ENCODE assay signal across 11 cellular contexts in the genomic region with DNA sequence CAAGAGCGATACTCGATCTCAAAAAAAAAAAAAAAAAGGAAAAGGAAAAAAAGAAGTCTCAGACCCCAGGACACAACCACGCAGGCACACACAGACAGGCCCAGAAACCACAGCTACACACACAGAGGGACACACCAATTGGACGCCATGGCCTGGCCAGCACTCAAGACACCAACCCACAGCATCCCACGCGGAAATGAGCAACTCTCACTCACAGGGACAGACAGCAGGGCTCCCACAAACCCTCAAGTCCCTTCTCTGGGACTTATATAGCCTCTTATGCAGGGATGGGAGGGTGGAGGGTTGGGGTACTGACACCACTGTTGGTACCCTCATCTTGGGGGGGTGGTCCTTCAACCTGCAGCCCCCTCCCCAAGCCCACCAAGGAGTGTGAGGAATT. TPM values are rescaled to one million over a fixed set of nuclear protein-coding genes. Genes with fewer than 3 reads are reported as not detected.
DNase-seq lines count a peak whose midpoint lies in the region; ATAC-seq and TF ChIP-seq lines count a peak whose summit lies in the region.
"Had no signal": no experiment of that assay in that cellular context is flagged by ENCODE, and none has a peak within 500 bp of the region (broad histone marks: within the 10 kb centered on the region; RNA-seq: fewer than 3 reads in every experiment).

No MANE protein-coding gene starts in this region.

- peak overlapping the region in 1 of 2 experiments; percentile 46; a peak in 1 of 4 replicates for H3K4me3 ChIP-seq in SK-N-SH (ENCODE audit: low read depth in 2 of 2, low read length in 1 of 2)
- peak overlapping the region; percentile 30 to 38 for H3K4me3 ChIP-seq in foreskin fibroblast (ENCODE audit: low read depth in 1 of 2, low read length in 2 of 2)
- H3K4me3 ChIP-seq in parathyroid adenoma (ENCODE audit: low read depth, low read length) = peak overlapping the region; percentile 37

- POLR2A ChIA-PET in SK-N-SH (lab: Yijun Ruan, JAX) = no interaction called here

- H3F3A ChIP-seq in SK-N-SH (replicated peaks; ENCODE audit: insufficient read depth) = peaks cover 11% of the 10 kb centered on the region

- TF ChIP-seq EP300 in SK-N-SH (IDR thresholded peaks at IDR 0.05; ENCODE audit: borderline replicate concordance in 1 of 2, low read depth in 1 of 2, low read length in 1 of 2) = no peak

- no peaks in the 10 kb centered on the region for H3K36me3 ChIP-seq in SK-N-SH (replicated peaks in 1 of 2; ENCODE audit: control insufficient read depth in 1 of 2, insufficient read depth in 2 of 2, low read length in 1 of 2)
- no peaks in the 10 kb centered on the region for H3K36me3 ChIP-seq in parathyroid adenoma (ENCODE audit: control insufficient read depth, insufficient read depth, low read length)

- H3K9me3 Mint-ChIP-seq in CD14-positive monocyte = peaks cover 0 to 14% (median 8%) of the 10 kb centered on the region in 7 donors

- H3K27ac ChIP-seq in SK-N-SH (ENCODE audit: low read depth in 2 of 2, low read length in 1 of 2) = no peak overlapping the region
- no peak overlapping the region for H3K27ac ChIP-seq in parathyroid adenoma
- H3K27ac ChIP-seq in substantia nigra (ENCODE audit: low read depth, low read length, poor library complexity, severe bottlenecking) = no peak overlapping the region

- peak overlapping the region; percentile 32 to 87 for H3K4me3 Mint-ChIP-seq in CD14-positive monocyte

- no peaks in the 10 kb centered on the region for H3K79me2 ChIP-seq in SK-N-SH (ENCODE audit: insufficient read depth)
- H3K79me2 ChIP-seq in parathyroid adenoma = no peaks in the 10 kb centered on the region

- H3K9me3 ChIP-seq in SK-N-SH (no peaks in the 10 kb centered on the region), parathyroid adenoma (ENCODE audit: control insufficient read depth, low read length) (no peaks in the 10 kb centered on the region)

- no peak overlapping the region for H3K9ac ChIP-seq in SK-N-SH
- no peak overlapping the region for H3K9ac ChIP-seq in parathyroid adenoma

- H2AFZ ChIP-seq in SK-N-SH (ENCODE audit: low read depth) = no peak overlapping the region
- peak overlapping the region; percentile 55 for H2AFZ ChIP-seq in parathyroid adenoma

- ATAC-seq in GM18909 (IDR thresholded peaks at IDR 0.05; ENCODE audit: poor library complexity, unreplicated experiment) = no peak

- no peaks in the 10 kb centered on the region for H3K9me2 ChIP-seq in SK-N-SH

- peaks cover 55 to 64% (median 61%) of the 10 kb centered on the region in 3 donors for H3K27me3 Mint-ChIP-seq in CD14-positive monocyte (ENCODE audit: low read depth in 3 of 3)

- peaks cover 0 to 22% of the 10 kb centered on the region in 2 experiments; a peak in 1 of 4 replicates for H3K4me1 ChIP-seq in SK-N-SH (ENCODE audit: control insufficient read depth in 1 of 2, insufficient read depth in 2 of 2, low read depth in 1 of 2, low read length in 1 of 2)
- peaks cover 7% of the 10 kb centered on the region for H3K4me1 ChIP-seq in parathyroid adenoma

- H3K4me2 ChIP-seq in SK-N-SH (peak overlapping the region; percentile 69), parathyroid adenoma (ENCODE audit: low read length) (peak overlapping the region; percentile 2)

- no peaks in the 10 kb centered on the region for H4K20me1 ChIP-seq in SK-N-SH (ENCODE audit: insufficient read depth)

- CTCF ChIA-PET in SK-N-SH (lab: Yijun Ruan, JAX) = interaction anchor here (0.7 to 2.4 kb wide), 13 partner anchors 10 to 360 kb away, joined by 3 to 11 read pairs (median 5); a partner anchor contains a TSS

- H3K27ac Mint-ChIP-seq in CD14-positive monocyte = peak overlapping the region in 1 of 7 donors; percentile 79

- DNase-seq in CD14-positive monocyte (ENCODE audit: low spot score) (peak; percentile 63), SK-N-SH (no peak), foreskin fibroblast (peak; percentile 54 to 59), RKO (ENCODE audit: low spot score) (no peak), substantia nigra (lab: John Stamatoyannopoulos, UW) (no peak), DMS 273 treated with DMSO at 0.1 percent for 48 hours (lab: John Stamatoyannopoulos, UW) (no peak)
- DNase-seq: activated CD8-positive, alpha-beta memory T cell treated with anti-CD3 and anti-CD28 coated beads, Interleukin-2, amount 50 U/mL, for 48 hours; midbrain; NCI-H748 treated with DMSO at 0.1 percent for 48 hours had no signal

- intact Hi-C loops in CD14-positive monocyte (cut with micrococcal nuclease) = loop anchor here (5.0 kb wide), 1 partner anchor 37 kb away; a partner anchor contains a TSS

- H3K27me3 ChIP-seq in SK-N-SH (ENCODE audit: insufficient read depth) (no peaks in the 10 kb centered on the region), parathyroid adenoma (ENCODE audit: control insufficient read depth, insufficient read depth, low read length) (no peaks in the 10 kb centered on the region)

- H3K36me3 Mint-ChIP-seq in CD14-positive monocyte = peaks cover 7 to 16% of the 10 kb centered on the region in 2 donors

- H3K4me1 Mint-ChIP-seq in CD14-positive monocyte = peaks cover 27% of the 10 kb centered on the region

- no peak for TF ChIP-seq RAD21 in SK-N-SH (IDR thresholded peaks at IDR 0.05; ENCODE audit: low read length)

- WGBS in SK-N-SH (ENCODE audit: low lambda C conversion rate) = 80% methylated on average over 4 of the region's 6 CpGs

- TF ChIP-seq CTCF in CD14-positive monocyte (IDR thresholded peaks at IDR 0.05) = no peak
- TF ChIP-seq CTCF in SK-N-SH (IDR thresholded peaks at IDR 0.05) = no peak
- no peak for TF ChIP-seq CTCF in foreskin fibroblast (IDR thresholded peaks at IDR 0.05; ENCODE audit: low read depth, low read length)
- TF ChIP-seq CTCF in parathyroid adenoma (IDR thresholded peaks at IDR 0.05) = no peak

TF ChIP-seq in SK-N-SH, 30 proteins besides CTCF, POLR2A, EP300 and RAD21:
- TF ChIP-seq NRF1 (IDR thresholded peaks at IDR 0.05; ENCODE audit: low read depth, low read length) (no peak), FOXJ3 (CRISPR knock-in tag; IDR thresholded peaks at IDR 0.05) (no peak), MEF2A (IDR thresholded peaks at IDR 0.05; ENCODE audit: borderline replicate concordance, low read depth) (no peak), RXRA (IDR thresholded peaks at IDR 0.05; ENCODE audit: borderline replicate concordance, low read depth) (no peak), SIN3A (IDR thresholded peaks at IDR 0.05; ENCODE audit: borderline replicate concordance, low read depth, low read length) (no peak), JUND (IDR thresholded peaks at IDR 0.05) (no peak), TAF1 (IDR thresholded peaks at IDR 0.05; ENCODE audit: borderline replicate concordance, low read depth, low read length) (no peak), RCOR1 (IDR thresholded peaks at IDR 0.05; ENCODE audit: low read length) (no peak), FOSL2 (IDR thresholded peaks at IDR 0.05; ENCODE audit: borderline replicate concordance, low read depth) (no peak), NFIC (IDR thresholded peaks at IDR 0.05; ENCODE audit: borderline replicate concordance) (no peak), CHD2 (IDR thresholded peaks at IDR 0.05; ENCODE audit: low read length, partially characterized antibody) (no peak), POLR2AphosphoS5 (IDR thresholded peaks at IDR 0.05; ENCODE audit: low read depth, low read length) (no peak), SMC3 (IDR thresholded peaks at IDR 0.05; ENCODE audit: low read depth, low read length) (no peak), TEAD4 (IDR thresholded peaks at IDR 0.05; ENCODE audit: borderline replicate concordance, insufficient read depth) (no peak), FOXM1 (IDR thresholded peaks at IDR 0.05; ENCODE audit: low read depth) (no peak)
- TF ChIP-seq, protein P1, sequence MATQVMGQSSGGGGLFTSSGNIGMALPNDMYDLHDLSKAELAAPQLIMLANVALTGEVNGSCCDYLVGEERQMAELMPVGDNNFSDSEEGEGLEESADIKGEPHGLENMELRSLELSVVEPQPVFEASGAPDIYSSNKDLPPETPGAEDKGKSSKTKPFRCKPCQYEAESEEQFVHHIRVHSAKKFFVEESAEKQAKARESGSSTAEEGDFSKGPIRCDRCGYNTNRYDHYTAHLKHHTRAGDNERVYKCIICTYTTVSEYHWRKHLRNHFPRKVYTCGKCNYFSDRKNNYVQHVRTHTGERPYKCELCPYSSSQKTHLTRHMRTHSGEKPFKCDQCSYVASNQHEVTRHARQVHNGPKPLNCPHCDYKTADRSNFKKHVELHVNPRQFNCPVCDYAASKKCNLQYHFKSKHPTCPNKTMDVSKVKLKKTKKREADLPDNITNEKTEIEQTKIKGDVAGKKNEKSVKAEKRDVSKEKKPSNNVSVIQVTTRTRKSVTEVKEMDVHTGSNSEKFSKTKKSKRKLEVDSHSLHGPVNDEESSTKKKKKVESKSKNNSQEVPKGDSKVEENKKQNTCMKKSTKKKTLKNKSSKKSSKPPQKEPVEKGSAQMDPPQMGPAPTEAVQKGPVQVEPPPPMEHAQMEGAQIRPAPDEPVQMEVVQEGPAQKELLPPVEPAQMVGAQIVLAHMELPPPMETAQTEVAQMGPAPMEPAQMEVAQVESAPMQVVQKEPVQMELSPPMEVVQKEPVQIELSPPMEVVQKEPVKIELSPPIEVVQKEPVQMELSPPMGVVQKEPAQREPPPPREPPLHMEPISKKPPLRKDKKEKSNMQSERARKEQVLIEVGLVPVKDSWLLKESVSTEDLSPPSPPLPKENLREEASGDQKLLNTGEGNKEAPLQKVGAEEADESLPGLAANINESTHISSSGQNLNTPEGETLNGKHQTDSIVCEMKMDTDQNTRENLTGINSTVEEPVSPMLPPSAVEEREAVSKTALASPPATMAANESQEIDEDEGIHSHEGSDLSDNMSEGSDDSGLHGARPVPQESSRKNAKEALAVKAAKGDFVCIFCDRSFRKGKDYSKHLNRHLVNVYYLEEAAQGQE (IDR thresholded peaks at IDR 0.05; ENCODE audit: low read depth, low read length) = no peak
- TF ChIP-seq, protein P2, sequence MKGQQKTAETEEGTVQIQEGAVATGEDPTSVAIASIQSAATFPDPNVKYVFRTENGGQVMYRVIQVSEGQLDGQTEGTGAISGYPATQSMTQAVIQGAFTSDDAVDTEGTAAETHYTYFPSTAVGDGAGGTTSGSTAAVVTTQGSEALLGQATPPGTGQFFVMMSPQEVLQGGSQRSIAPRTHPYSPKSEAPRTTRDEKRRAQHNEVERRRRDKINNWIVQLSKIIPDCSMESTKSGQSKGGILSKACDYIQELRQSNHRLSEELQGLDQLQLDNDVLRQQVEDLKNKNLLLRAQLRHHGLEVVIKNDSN (IDR thresholded peaks at IDR 0.05; ENCODE audit: borderline replicate concordance, low read depth) = no peak
TF ChIP-seq in SK-N-SH: peak in this region for 0.

RNA-seq across cellular contexts. Expression of a gene that starts 5.9 kb away (rescaled TPM):
- polyA plus RNA-seq in CD14-positive monocyte (under 1 TPM in 1 of 2 donors, not detected in 1; 0.05 TPM), SK-N-SH (2012; rRNA removed) (4.5 and 7.0 TPM in 2 replicates)
- 2.8 and 5.1 TPM in 2 replicates for polyA plus RNA-seq in SK-N-SH (2012; cell fraction: cytosol; rRNA removed)
- 9.9 and 11.8 TPM in 2 replicates for polyA plus RNA-seq in SK-N-SH (2012; cell fraction: nucleus; rRNA removed)

RNA-seq across cellular contexts. Expression of a gene that starts 37.3 kb away (rescaled TPM):
- polyA plus RNA-seq in CD14-positive monocyte (1 to 10 TPM in 1 of 2 donors, under 1 TPM in 1; 0.23 to 1.5 TPM), SK-N-SH (2012; rRNA removed) (0.15 and 0.28 TPM in 2 replicates)
- 0.03 and 0.04 TPM in 2 replicates for polyA plus RNA-seq in SK-N-SH (2012; cell fraction: cytosol; rRNA removed)
- polyA plus RNA-seq in SK-N-SH (2012; cell fraction: nucleus; rRNA removed) = 0.65 and 1.2 TPM in 2 replicates

Comparison
In these comparisons a context has a peak if more than half of its experiments do, and no peak if none do; other contexts are left out.
1. DNase-seq: peak in CD14-positive monocyte (single experiment) and foreskin fibroblast (2 of 2); none in SK-N-SH (single experiment), RKO (single experiment), substantia nigra (0 of 49) and DMS 273 treated with DMSO at 0.1 percent for 48 hours (single experiment).